16 cellular contexts compared by ENCODE assay signal in genomic region chr2:127523269-127523930, GRCh38. TPM values are rescaled to one million over a fixed set of nuclear protein-coding genes. Genes with fewer than 3 reads are reported as not detected.
DNase-seq lines count a peak whose midpoint lies in the region; ATAC-seq and TF ChIP-seq lines count a peak whose summit lies in the region.
"Had no signal": no experiment of that assay in that cellular context is flagged by ENCODE, and none has a peak within 500 bp of the region (broad histone marks: within the 10 kb centered on the region; RNA-seq: fewer than 3 reads in every experiment).

No MANE protein-coding gene starts in this region.

- no peak overlapping the region for H3K4ac ChIP-seq in mesenchymal stem cell (ENCODE audit: low read depth in 1 of 2, low read length in 2 of 2)

- H3K9ac ChIP-seq in SK-N-MC (ENCODE audit: insufficient read length): peak overlapping the region; percentile 41
- H3K9ac ChIP-seq in endodermal cell (ENCODE audit: extremely low read depth, low read length, poor library complexity, severe bottlenecking): no peak overlapping the region
- H3K9ac ChIP-seq in mesenchymal stem cell (ENCODE audit: low read length): no peak overlapping the region

- no peak overlapping the region for H3K14ac ChIP-seq in mesenchymal stem cell (ENCODE audit: low read length in 2 of 2)

- ATAC-seq in activated T-cell treated with anti-CD3 and anti-CD28 coated beads, Interleukin-2, amount 50 U/mL, for 4 hours: no peak
- no peak for ATAC-seq in stimulated activated naive B cell treated with anti-CD40 and anti-IgM and Interleukin-4, amounts not matched to agents 10 μg/mL and 1 μg/mL and 100 μg/mL, for 72 hours (replicated peaks)
- ATAC-seq: sciatic nerve had no signal

- no peaks in the 10 kb centered on the region for H3K79me1 ChIP-seq in mesenchymal stem cell (replicated peaks; ENCODE audit: low read length, poor library complexity, severe bottlenecking)

- H3K23ac ChIP-seq in mesenchymal stem cell (ENCODE audit: low read length in 2 of 2): no peak overlapping the region

- H2AK5ac ChIP-seq in mesenchymal stem cell (ENCODE audit: low read length, severe bottlenecking): no peak overlapping the region

- H3K9me3 Mint-ChIP-seq in activated T-cell treated with anti-CD3 and anti-CD28 coated beads, Interleukin-2, amount 50 U/mL, for 4 hours: no peaks in the 10 kb centered on the region
- H3K9me3 Mint-ChIP-seq in endodermal cell: no peaks in the 10 kb centered on the region
- no peaks in the 10 kb centered on the region for H3K9me3 Mint-ChIP-seq in stimulated activated naive B cell treated with anti-CD40 and anti-IgM and Interleukin-4, amounts not matched to agents 10 μg/mL and 1 μg/mL and 100 μg/mL, for 72 hours

- H3K4me2 ChIP-seq in mesenchymal stem cell (ENCODE audit: low read length, poor library complexity, severe bottlenecking): no peak overlapping the region

- H3K9me3 ChIP-seq in SK-N-MC (ENCODE audit: low read depth, low read length): no peaks in the 10 kb centered on the region
- no peaks in the 10 kb centered on the region for H3K9me3 ChIP-seq in endodermal cell (ENCODE audit: control insufficient read depth, low read length)
- no peaks in the 10 kb centered on the region for H3K9me3 ChIP-seq in neutrophil
- H3K9me3 ChIP-seq in mesenchymal stem cell (ENCODE audit: control insufficient read depth, low read length): no peaks in the 10 kb centered on the region
- H3K9me3 ChIP-seq: esophagus squamous epithelium, vagina had no signal

- no peak overlapping the region for H2BK15ac ChIP-seq in mesenchymal stem cell (ENCODE audit: low read depth, poor library complexity, severe bottlenecking)

- no peak overlapping the region for H2BK12ac ChIP-seq in mesenchymal stem cell (ENCODE audit: low read length in 2 of 2)

- peaks cover 4% of the 10 kb centered on the region for H3K4me1 ChIP-seq in endodermal cell (ENCODE audit: control insufficient read depth, insufficient read depth, low read length)
- peaks cover 16 to 24% of the 10 kb centered on the region in 2 experiments for H3K4me1 ChIP-seq in neutrophil (ENCODE audit: control insufficient read depth in 1 of 2, insufficient read depth in 1 of 2, low read depth in 1 of 2, low read length in 1 of 2)
- H3K4me1 ChIP-seq in mesenchymal stem cell (ENCODE audit: control insufficient read depth, insufficient read depth, low read depth, low read length): peaks cover 5% of the 10 kb centered on the region

- WGBS in endodermal cell (ENCODE audit: insufficient coverage in 1 of 2, insufficient read length in 1 of 2), 2 experiments: 92 to 100% methylated on average over 3 to 8 of the region's 8 CpGs
- 98% methylated on average over 4 of the region's 8 CpGs for WGBS in mesenchymal stem cell

- no peaks in the 10 kb centered on the region for H3K27me3 Mint-ChIP-seq in activated T-cell treated with anti-CD3 and anti-CD28 coated beads, Interleukin-2, amount 50 U/mL, for 4 hours (ENCODE audit: low read depth)
- no peaks in the 10 kb centered on the region for H3K27me3 Mint-ChIP-seq in endodermal cell (ENCODE audit: insufficient read depth)
- no peaks in the 10 kb centered on the region for H3K27me3 Mint-ChIP-seq in stimulated activated naive B cell treated with anti-CD40 and anti-IgM and Interleukin-4, amounts not matched to agents 10 μg/mL and 1 μg/mL and 100 μg/mL, for 72 hours

- no peak overlapping the region for H2BK120ac ChIP-seq in mesenchymal stem cell (ENCODE audit: low read depth, low read length)

- no peak for DNase-seq in activated T-cell treated with anti-CD3 and anti-CD28 coated beads, Interleukin-2, amount 50 U/mL, for 4 hours
- DNase-seq in activated T-cell treated with anti-CD3 and anti-CD28 coated beads, Interleukin-2, amount 50 U/mL, for 1 hour: no peak
- DNase-seq in SK-N-MC (ENCODE audit: low read depth, low spot score) (no peak), endodermal cell (no peak), DMS79 treated with DMSO at 0.1 percent for 48 hours (lab: John Stamatoyannopoulos, UW) (no peak), mesenchymal stem cell (no peak)
- DNase-seq in stimulated activated naive B cell treated with anti-CD40 and anti-IgM and Interleukin-4, amounts not matched to agents 10 μg/mL and 1 μg/mL and 100 μg/mL, for 72 hours: no peak
- DNase-seq: activated CD8-positive, alpha-beta memory T cell treated with anti-CD3 and anti-CD28 coated beads, Interleukin-2, amount 50 U/mL, for 48 hours; esophagus squamous epithelium; hippocampal formation; NCI-H1105 treated with DMSO at 0.1 percent for 48 hours; stimulated activated naive CD4-positive, alpha-beta T cell had no signal

- H3K36me3 ChIP-seq in SK-N-MC (ENCODE audit: insufficient read depth, low read length) (peaks cover 53% of the 10 kb centered on the region), endodermal cell (ENCODE audit: control insufficient read depth, insufficient read depth, low read length) (peaks cover 59% of the 10 kb centered on the region), neutrophil (peaks cover 34% of the 10 kb centered on the region), mesenchymal stem cell (ENCODE audit: control insufficient read depth in 1 of 2, insufficient read depth in 2 of 2, low read depth in 1 of 2, low read length in 2 of 2) (peaks cover 6 to 45% of the 10 kb centered on the region in 2 experiments)

- H2BK5ac ChIP-seq in mesenchymal stem cell (ENCODE audit: low read depth, low read length, poor library complexity, severe bottlenecking): no peak overlapping the region

- H4K8ac ChIP-seq in mesenchymal stem cell (ENCODE audit: low read length): no peak overlapping the region

- H3K27ac Mint-ChIP-seq in endodermal cell: no peak overlapping the region
- no peak overlapping the region for H3K27ac Mint-ChIP-seq in stimulated activated naive B cell treated with anti-CD40 and anti-IgM and Interleukin-4, amounts not matched to agents 10 μg/mL and 1 μg/mL and 100 μg/mL, for 72 hours

- H3K36me3 Mint-ChIP-seq in activated T-cell treated with anti-CD3 and anti-CD28 coated beads, Interleukin-2, amount 50 U/mL, for 4 hours (ENCODE audit: insufficient read depth): peaks cover 14% of the 10 kb centered on the region
- peaks cover 46% of the 10 kb centered on the region for H3K36me3 Mint-ChIP-seq in endodermal cell (ENCODE audit: low read depth)
- H3K36me3 Mint-ChIP-seq in stimulated activated naive B cell treated with anti-CD40 and anti-IgM and Interleukin-4, amounts not matched to agents 10 μg/mL and 1 μg/mL and 100 μg/mL, for 72 hours: peaks cover 10% of the 10 kb centered on the region in 2 donors

- peak overlapping the region; percentile 50 for H3K4me3 Mint-ChIP-seq in activated T-cell treated with anti-CD3 and anti-CD28 coated beads, Interleukin-2, amount 50 U/mL, for 4 hours
- peak overlapping the region; percentile 14 for H3K4me3 Mint-ChIP-seq in endodermal cell
- H3K4me3 Mint-ChIP-seq in stimulated activated naive B cell treated with anti-CD40 and anti-IgM and Interleukin-4, amounts not matched to agents 10 μg/mL and 1 μg/mL and 100 μg/mL, for 72 hours: no peak overlapping the region

- no peak overlapping the region for H2AFZ ChIP-seq in mesenchymal stem cell (ENCODE audit: low read depth, low read length)

- H3K27ac ChIP-seq in SK-N-MC: no peak overlapping the region
- H3K27ac ChIP-seq in endodermal cell (ENCODE audit: low read depth, low read length): no peak overlapping the region
- H3K27ac ChIP-seq in neutrophil: peak overlapping the region; percentile 17
- H3K27ac ChIP-seq in mesenchymal stem cell (ENCODE audit: low read length, poor library complexity, severe bottlenecking): no peak overlapping the region
- H3K27ac ChIP-seq: esophagus squamous epithelium, vagina had no signal

- H4K91ac ChIP-seq in mesenchymal stem cell (ENCODE audit: low read length): no peak overlapping the region

- H3K4me1 Mint-ChIP-seq in activated T-cell treated with anti-CD3 and anti-CD28 coated beads, Interleukin-2, amount 50 U/mL, for 4 hours (ENCODE audit: low read depth): peaks cover 39% of the 10 kb centered on the region
- H3K4me1 Mint-ChIP-seq in endodermal cell: peaks cover 25% of the 10 kb centered on the region
- peaks cover 17 to 33% of the 10 kb centered on the region in 2 donors for H3K4me1 Mint-ChIP-seq in stimulated activated naive B cell treated with anti-CD40 and anti-IgM and Interleukin-4, amounts not matched to agents 10 μg/mL and 1 μg/mL and 100 μg/mL, for 72 hours

- H3K18ac ChIP-seq in mesenchymal stem cell (ENCODE audit: low read depth in 1 of 2, low read length in 2 of 2): no peak overlapping the region

- no peaks in the 10 kb centered on the region for H3K27me3 ChIP-seq in endodermal cell (ENCODE audit: control insufficient read depth, insufficient read depth, low read length, poor library complexity, severe bottlenecking)
- no peaks in the 10 kb centered on the region for H3K27me3 ChIP-seq in neutrophil
- H3K27me3 ChIP-seq in mesenchymal stem cell (ENCODE audit: control insufficient read depth in 1 of 2, insufficient read depth in 1 of 2, low read length in 2 of 2): no peaks in the 10 kb centered on the region
- H3K27me3 ChIP-seq: esophagus squamous epithelium, vagina had no signal

- TF ChIP-seq CTCF in endodermal cell (conservative IDR thresholded peaks at IDR 0.05) (no peak), neutrophil (IDR thresholded peaks at IDR 0.05) (no peak)

- H3K4me3 ChIP-seq in SK-N-MC (no peak overlapping the region), endodermal cell (ENCODE audit: low read length) (peak overlapping the region; percentile 98), neutrophil (ENCODE audit: low read depth in 1 of 2, low read length in 1 of 2) (no peak overlapping the region), mesenchymal stem cell (ENCODE audit: insufficient read depth in 1 of 2, low read depth in 1 of 2, low read length in 2 of 2) (no peak overlapping the region)
- H3K4me3 ChIP-seq: esophagus squamous epithelium, vagina had no signal

RNA-seq across cellular contexts. Expression of gene IWS1, which starts 2.9 kb away (rescaled TPM):
- total RNA-seq in activated T-cell treated with anti-CD3 and anti-CD28 coated beads, Interleukin-2, amount 50 U/mL, for 4 hours: 10 to 100 TPM; 49.8 to 57.8 (median 55.2) TPM
- 100 to 1,000 TPM in 1 of 2 donors, 10 to 100 TPM in 1; 91.4 to 107 TPM for total RNA-seq in endodermal cell
- 77.9 TPM for polyA plus RNA-seq in endodermal cell (2013, experiment 1 of 2)
- 85.8 TPM for polyA plus RNA-seq in endodermal cell (2013, experiment 2 of 2)
- 32.8 TPM for polyA plus RNA-seq in mesenchymal stem cell (2013, experiment 1 of 2)
- polyA plus RNA-seq in mesenchymal stem cell (2013, experiment 2 of 2): 31.3 TPM

RNA-seq across cellular contexts. Expression of gene MYO7B, which starts 12.1 kb away (rescaled TPM):
- under 1 TPM; 0.16 to 0.68 (median 0.63) TPM for total RNA-seq in activated T-cell treated with anti-CD3 and anti-CD28 coated beads, Interleukin-2, amount 50 U/mL, for 4 hours
- under 1 TPM in 1 of 2 donors, not detected in 1; 0.11 TPM for total RNA-seq in endodermal cell
- not detected for polyA plus RNA-seq in endodermal cell (2013, experiment 1 of 2)
- not detected for polyA plus RNA-seq in endodermal cell (2013, experiment 2 of 2)
- polyA plus RNA-seq in mesenchymal stem cell (2013, experiment 1 of 2): not detected
- polyA plus RNA-seq in mesenchymal stem cell (2013, experiment 2 of 2): 0.01 TPM
- total RNA-seq: SK-MEL-5, vagina had no signal

Comparison
In these comparisons a context has a peak if more than half of its experiments do, and no peak if none do; other contexts are left out.
1. H3K4me3 Mint-ChIP-seq: peak in activated T-cell treated with anti-CD3 and anti-CD28 coated beads, Interleukin-2, amount 50 U/mL, for 4 hours (single experiment) and endodermal cell (single experiment); none in stimulated activated naive B cell treated with anti-CD40 and anti-IgM and Interleukin-4, amounts not matched to agents 10 μg/mL and 1 μg/mL and 100 μg/mL, for 72 hours (0 of 2).